Comparison of ENCODE assay signal across 7 cellular contexts in genomic region chr12:47426678-47427309, GRCh38.
A peak's percentile ranks its signal among the peaks of the same experiment; 100 is the strongest.
DNase-seq lines count a peak whose midpoint lies in the region; ATAC-seq lines count a peak whose summit lies in the region.
"Not testable (repeated sequence)": the region's sequence is repeated elsewhere in the genome, so short reads cannot be mapped to it uniquely, and the experiment has no call there.

No MANE protein-coding gene starts in this region.

- H3K4me3 Mint-ChIP-seq in effector memory CD8-positive, alpha-beta T cell: peak overlapping the region; percentile 76

- peaks cover 12% of the 10 kb centered on the region for H3K36me3 Mint-ChIP-seq in effector memory CD8-positive, alpha-beta T cell (ENCODE audit: insufficient read depth)

- peak; percentile 95 for ATAC-seq in effector memory CD8-positive, alpha-beta T cell (replicated peaks)

- peak overlapping the region; percentile 81 to 90 for H3K27ac Mint-ChIP-seq in effector memory CD8-positive, alpha-beta T cell

- H3K9me3 Mint-ChIP-seq in effector memory CD8-positive, alpha-beta T cell: not testable (repeated sequence)

- H3K27me3 Mint-ChIP-seq in effector memory CD8-positive, alpha-beta T cell: not testable (repeated sequence)

- DNase-seq in DMS53 treated with DMSO at 0.1 percent for 48 hours (lab: John Stamatoyannopoulos, UW; ENCODE audit: unreplicated experiment) (peak; percentile 82), T follicular helper cell (ENCODE audit: low read depth) (peak; percentile 13)
- DNase-seq in activated CD4-positive, alpha-beta T cell treated with anti-CD3 and anti-CD28 coated beads for 4 hours: peak; percentile 22 to 51
- DNase-seq in activated T-cell treated with anti-CD3 and anti-CD28 coated beads, Interleukin-2, amount 50 U/mL, for 1 hour: peak; percentile 36
- peak; percentile 64 for DNase-seq in activated naive CD4-positive, alpha-beta T cell treated with Interleukin-2 at 50 U/mL for 16 hours
- peak; percentile 44 to 69 (median 65) for DNase-seq in effector memory CD8-positive, alpha-beta T cell
- DNase-seq in stimulated activated CD4-positive, alpha-beta T cell treated with anti-CD3 and anti-CD28 coated beads, TNF-alpha, amount 100 ng/mL, for 4 hours (ENCODE audit: low read depth in 3 of 3): peak in 2 of 3 experiments; percentile 16 to 28

- peaks cover 8 to 19% of the 10 kb centered on the region in 2 donors for H3K4me1 Mint-ChIP-seq in effector memory CD8-positive, alpha-beta T cell (ENCODE audit: low read depth in 2 of 2)

Comparison
In these comparisons a context has a peak if more than half of its experiments do, and no peak if none do; other contexts are left out.
1. Peak in every context shown above with its lines: DNase-seq and ATAC-seq.
2. DNase-seq: peak in every context shown above with its lines; median percentile 82 in DMS53 treated with DMSO at 0.1 percent for 48 hours; 65 in effector memory CD8-positive, alpha-beta T cell; 64 in activated naive CD4-positive, alpha-beta T cell treated with Interleukin-2 at 50 U/mL for 16 hours; 36 in activated CD4-positive, alpha-beta T cell treated with anti-CD3 and anti-CD28 coated beads for 4 hours; 36 in activated T-cell treated with anti-CD3 and anti-CD28 coated beads, Interleukin-2, amount 50 U/mL, for 1 hour; 22 in stimulated activated CD4-positive, alpha-beta T cell treated with anti-CD3 and anti-CD28 coated beads, TNF-alpha, amount 100 ng/mL, for 4 hours; 13 in T follicular helper cell.